Comparison of ENCODE assay signal across 27 cellular contexts in the genomic region with DNA sequence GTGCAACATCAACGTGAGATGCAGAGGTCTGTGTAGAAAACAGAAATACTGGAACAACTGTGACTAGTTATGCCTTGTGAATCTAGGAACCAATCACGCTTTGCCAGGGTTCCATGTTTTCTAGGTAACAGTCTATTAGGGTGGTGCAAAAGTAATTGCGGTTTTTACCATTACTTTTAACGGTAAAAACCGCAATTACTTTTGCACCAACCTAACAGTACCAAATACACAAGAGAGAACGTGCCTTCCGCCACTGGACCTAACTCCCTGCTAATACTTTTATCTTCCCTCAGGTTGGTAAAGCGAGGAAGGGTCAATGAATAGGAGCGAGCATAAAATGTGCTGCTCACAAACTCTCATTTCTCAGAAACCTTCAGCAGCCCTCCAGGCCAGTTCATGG.
"Had no signal": no experiment of that assay in that cellular context is flagged by ENCODE, and none has a peak within 500 bp of the region (broad histone marks: within the 10 kb centered on the region; RNA-seq: fewer than 3 reads in every experiment).

No MANE protein-coding gene starts in this region.

- DNase-seq: stimulated activated CD4-positive, alpha-beta T cell treated with anti-CD3 and anti-CD28 coated beads, Interleukin-2, amount 100 ng/mL, for 48 hours; stimulated activated CD4-positive, alpha-beta T cell treated with anti-CD3 and anti-CD28 coated beads, Interleukin-4, amount 100 ng/mL, for 1 hour; stimulated activated CD4-positive, alpha-beta T cell treated with anti-CD3 and anti-CD28 coated beads, Interleukin-4, amount 100 ng/mL, for 24 hours; stimulated activated CD4-positive, alpha-beta T cell treated with anti-CD3 and anti-CD28 coated beads, Interleukin-4, amount 100 ng/mL, for 4 hours; stimulated activated CD8-positive, alpha-beta memory T cell treated with anti-CD3 and anti-CD28 coated beads, Interleukin-4, amount 100 ng/mL, for 48 hours; stimulated activated naive B cell treated with anti-CD40 and anti-IgM and Interleukin-4, amounts not matched to agents 10 μg/mL and 1 μg/mL and 100 μg/mL, for 72 hours; stimulated activated naive CD4-positive, alpha-beta T cell; stimulated activated naive CD4-positive, alpha-beta T cell treated with Interleukin-2 at 50 U/mL for 16 hours; stimulated activated naive CD8-positive, alpha-beta T cell treated with anti-CD3 and anti-CD28 coated beads, Interleukin-15, amount 100 ng/mL, for 72 hours; stimulated activated naive CD8-positive, alpha-beta T cell treated with anti-CD3 and anti-CD28 coated beads, Interleukin-15, Interleukin-2, amounts not matched to agents 100 U/mL and 50 U/mL, for 24 hours; stomach; substantia nigra; testis; thyroid gland; tibial artery; transverse colon; trophoblast cell; upper lobe of left lung; upper lobe of right lung; uterus had no signal

- H3K27ac ChIP-seq: stomach, suprapubic skin, testis, thoracic aorta, thyroid gland, tibial artery, tibial nerve, transverse colon, upper lobe of left lung, upper lobe of right lung, uterus, vagina had no signal

- H3K4me1 ChIP-seq: stomach, suprapubic skin, testis, tibial artery, tibial nerve, transverse colon, upper lobe of right lung, uterus, vagina had no signal

- H3K4me3 ChIP-seq: stomach, suprapubic skin, testis, thoracic aorta, thyroid gland, tibial artery, tibial nerve, transverse colon, upper lobe of left lung, upper lobe of right lung, uterus, vagina had no signal

- ATAC-seq: stimulated activated effector memory CD8-positive, alpha-beta T cell treated with anti-CD3 and anti-CD28 coated beads, Interleukin-12 subunit alpha, Interleukin-12 subunit beta, amount 100 ng/mL, for 72 hours; stimulated activated memory B cell treated with anti-CD40 and anti-IgM and Interleukin-4, amounts not matched to agents 10 μg/mL and 1 μg/mL and 100 μg/mL, for 72 hours; stimulated activated naive B cell treated with anti-CD40 and anti-IgM and Interleukin-4, amounts not matched to agents 10 μg/mL and 1 μg/mL and 100 μg/mL, for 72 hours; stimulated activated naive CD8-positive, alpha-beta T cell treated with anti-CD3 and anti-CD28 coated beads, Interleukin-15, amount 100 ng/mL, for 72 hours; stimulated activated naive CD8-positive, alpha-beta T cell treated with anti-CD3 and anti-CD28 coated beads, Interleukin-15, Interleukin-2, amounts not matched to agents 100 U/mL and 50 U/mL, for 24 hours; upper lobe of right lung had no signal

- H3K36me3 ChIP-seq: uterus had no signal

- H3K27me3 ChIP-seq: stomach, suprapubic skin, testis, thyroid gland, tibial artery, tibial nerve, transverse colon, upper lobe of left lung, upper lobe of right lung, uterus, vagina had no signal

- H3K9me3 ChIP-seq: stomach, suprapubic skin, testis, thoracic aorta, thyroid gland, tibial artery, tibial nerve, transverse colon, upper lobe of left lung, upper lobe of right lung, uterus, vagina had no signal

- FAIRE-seq: urothelium cell line had no signal
